ENCODE assay signal across 16 cellular contexts in genomic region chr19:6717036-6717435, GRCh38. TPM values are rescaled to one million over a fixed set of nuclear protein-coding genes. Genes with fewer than 3 reads are reported as not detected.
DNase-seq lines count a peak whose midpoint lies in the region; ATAC-seq, FAIRE-seq and TF ChIP-seq lines count a peak whose summit lies in the region.
"Had no signal": no experiment of that assay in that cellular context is flagged by ENCODE, and none has a peak within 500 bp of the region (broad histone marks: within the 10 kb centered on the region; RNA-seq: fewer than 3 reads in every experiment).

No MANE protein-coding gene starts in this region.

- intact Hi-C loops in K562 (cut with micrococcal nuclease): no loop called here

- ATAC-seq in K562: no peak
- ATAC-seq in naive B cell (ENCODE audit: low read depth in 2 of 2): no peak

- peak overlapping the region; percentile 41 for H3K27ac Mint-ChIP-seq in T-helper 1 cell treated with Interleukin-12 subunit alpha and Interleukin-12 subunit beta and Interleukin-4 antibody, amounts not matched to agents 30 μg/mL and 1 μg/mL, for 36 hours
- peak overlapping the region in 4 of 6 donors; percentile 0 to 93 (median 82) for H3K27ac Mint-ChIP-seq in naive B cell

- 0 out of 2 replicates have a peak overlapping the region, but pooled peaks have one; percentile 77 for H3K4me2 ChIP-seq in K562 (ENCODE audit: insufficient read depth, low read length)

- H3K4me3 ChIP-seq in H7 (ENCODE audit: insufficient read depth, low read depth, low read length) (no peak overlapping the region), K562 (no peak overlapping the region)
- H3K4me3 ChIP-seq: esophagus muscularis mucosa, ovary, SK-N-MC, suprapubic skin had no signal

- peaks cover 32 to 39% of the 10 kb centered on the region in 2 experiments for H3K4me1 ChIP-seq in K562 (replicated peaks in 1 of 2; ENCODE audit: control insufficient read depth in 2 of 2, insufficient read depth in 2 of 2, low read length in 2 of 2)

- no peak overlapping the region for H3K9ac ChIP-seq in K562 (ENCODE audit: insufficient read depth in 1 of 2, low read depth in 2 of 2, low read length in 2 of 2)

- H3K36me3 Mint-ChIP-seq in T-helper 1 cell treated with Interleukin-12 subunit alpha and Interleukin-12 subunit beta and Interleukin-4 antibody, amounts not matched to agents 30 μg/mL and 1 μg/mL, for 36 hours (ENCODE audit: low read depth): no peaks in the 10 kb centered on the region
- peaks cover 0 to 8% of the 10 kb centered on the region in 2 donors for H3K36me3 Mint-ChIP-seq in naive B cell

- no peak for TF ChIP-seq POLR2A in K562 (conservative IDR thresholded peaks at IDR 0.05)

- H3K27me3 ChIP-seq in H7 (ENCODE audit: control insufficient read depth, insufficient read depth, low read length) (no peaks in the 10 kb centered on the region), K562 (ENCODE audit: control insufficient read depth in 2 of 2, insufficient read depth in 2 of 2, low read length in 2 of 2) (peaks cover 0 to 7% of the 10 kb centered on the region in 2 experiments; a peak in 2 of 5 replicates)
- H3K27me3 ChIP-seq: ovary, suprapubic skin had no signal

- H3K9me3 Mint-ChIP-seq in T-helper 1 cell treated with Interleukin-12 subunit alpha and Interleukin-12 subunit beta and Interleukin-4 antibody, amounts not matched to agents 30 μg/mL and 1 μg/mL, for 36 hours: peaks cover 4% of the 10 kb centered on the region
- peaks cover 0 to 5% (median 2%) of the 10 kb centered on the region in 7 donors for H3K9me3 Mint-ChIP-seq in naive B cell

- no peaks in the 10 kb centered on the region for H3K79me2 ChIP-seq in K562 (ENCODE audit: control insufficient read depth, insufficient read depth, low read length)

- CTCF ChIA-PET in K562 (lab: Yijun Ruan, JAX; ENCODE audit: low intra/inter-chr PET ratio): interaction anchor here (1.0 to 1.8 kb wide), 2 partner anchors 85 to 146 kb away, joined by 3 to 6 read pairs; no protein-coding TSS in a partner anchor

- 16% methylated on average over 8 of the region's 10 CpGs for WGBS in K562 (ENCODE audit: insufficient coverage, low coverage, missing lambda C conversion rate)

- H3K36me3 ChIP-seq in H7 (replicated peaks; ENCODE audit: control insufficient read depth, insufficient read depth, low read length) (no peaks in the 10 kb centered on the region), K562 (ENCODE audit: control insufficient read depth, insufficient read depth, low read length) (no peaks in the 10 kb centered on the region)
- H3K36me3 ChIP-seq: ovary, suprapubic skin had no signal

- TF ChIP-seq EP300 in K562 (IDR thresholded peaks at IDR 0.05; ENCODE audit: low read length): no peak

- H3K9me1 ChIP-seq in K562 (ENCODE audit: control insufficient read depth, insufficient read depth, low read length): no peaks in the 10 kb centered on the region

- H3K4me1 Mint-ChIP-seq in T-helper 1 cell treated with Interleukin-12 subunit alpha and Interleukin-12 subunit beta and Interleukin-4 antibody, amounts not matched to agents 30 μg/mL and 1 μg/mL, for 36 hours (ENCODE audit: low read depth): peaks cover 26% of the 10 kb centered on the region
- peaks cover 3 to 35% (median 32%) of the 10 kb centered on the region in 3 donors for H3K4me1 Mint-ChIP-seq in naive B cell

- POLR2A ChIA-PET in K562 (lab: Yijun Ruan, JAX): no interaction called here

- no peak for FAIRE-seq in K562 (lab: Jason Lieb, UNC)

- no peak overlapping the region for H2AFZ ChIP-seq in K562 (ENCODE audit: low read depth, low read length)

- H3K9me3 ChIP-seq in K562 (replicated peaks; ENCODE audit: control insufficient read depth, insufficient read depth, low read depth, low read length): no peaks in the 10 kb centered on the region
- H3K9me3 ChIP-seq: esophagus muscularis mucosa, ovary, suprapubic skin had no signal

- H3K27me3 Mint-ChIP-seq in T-helper 1 cell treated with Interleukin-12 subunit alpha and Interleukin-12 subunit beta and Interleukin-4 antibody, amounts not matched to agents 30 μg/mL and 1 μg/mL, for 36 hours (ENCODE audit: low read depth): peaks cover 11% of the 10 kb centered on the region
- H3K27me3 Mint-ChIP-seq in naive B cell: peaks cover 0 to 19% (median 12%) of the 10 kb centered on the region in 3 donors

- DNase-seq in T-helper 1 cell (no peak), H7 (peak; percentile 51), K562 (ENCODE audit: extremely low read depth in 1 of 4, low spot score in 3 of 4) (peak in 2 of 4 experiments; percentile 28 to 44), naive B cell (no peak), NCI-H1105 (lab: John Stamatoyannopoulos, UW) (no peak), HUDEP-2 (lab: John Stamatoyannopoulos, UW; ENCODE audit: unreplicated experiment in 76 of 76) (no peak), NCI-H187 treated with DMSO at 0.1 percent for 48 hours (lab: John Stamatoyannopoulos, UW) (no peak)
- DNase-seq: activated CD4-positive, CD25-positive, alpha-beta regulatory T cell; activated T-cell treated with anti-CD3 and anti-CD28 coated beads, Interleukin-2, amount 50 U/mL, for 1 hour; cortex of kidney; NCI-H1048; ovary had no signal

- H3K27ac ChIP-seq in K562 (ENCODE audit: extremely low read depth, low read depth, low read length): no peak overlapping the region
- H3K27ac ChIP-seq: esophagus muscularis mucosa, ovary, SK-N-MC, suprapubic skin had no signal

- no peaks in the 10 kb centered on the region for H4K20me1 ChIP-seq in K562 (replicated peaks; ENCODE audit: control insufficient read depth, insufficient read depth, low read length)

- peak overlapping the region; percentile 0 for H3K4me3 Mint-ChIP-seq in T-helper 1 cell treated with Interleukin-12 subunit alpha and Interleukin-12 subunit beta and Interleukin-4 antibody, amounts not matched to agents 30 μg/mL and 1 μg/mL, for 36 hours
- H3K4me3 Mint-ChIP-seq in naive B cell: peak overlapping the region in 1 of 8 donors; percentile 38

- in situ Hi-C loops in K562 (cut with MboI): no loop called here

- peak in 1 of 2 experiments; percentile 37; a peak in 2 of 4 replicates for TF ChIP-seq RAD21 in K562 (CRISPR knock-in tag; conservative IDR thresholded peaks at IDR 0.05 in 1 of 2, IDR thresholded peaks at IDR 0.05 in 1 of 2)

- BruUV-seq in K562 (replicated peaks; lab: Mats Ljungman, UMichigan): no TSS peak

- peak; percentile 63 to 71 (median 66) for TF ChIP-seq CTCF in K562 (IDR thresholded peaks at IDR 0.05 in 2 of 3, conservative IDR thresholded peaks at IDR 0.05 in 1 of 3; ENCODE audit: insufficient read depth in 2 of 3, low read depth in 1 of 3, low read length in 3 of 3)

RNA-seq across cellular contexts. Expression of gene C3, which starts 3.4 kb away (rescaled TPM):
- 13.4 and 20.2 TPM in 2 replicates for total RNA-seq in H7 (2014; rRNA removed; shearing (Covaris generic))
- total RNA-seq in K562 (2011; cell fraction: chromatin; rRNA removed; ENCODE audit: low replicate concordance): 19.5 and 33.3 TPM in 2 replicates
- total RNA-seq in K562 (2011; cell fraction: nucleolus; rRNA removed): 14.5 and 17.5 TPM in 2 replicates
- 15.2 and 15.6 TPM in 2 replicates for total RNA-seq in K562 (2011; cell fraction: nucleoplasm; rRNA removed)
- total RNA-seq in K562 (2014; rRNA removed): 0.59 and 2.0 TPM in 2 replicates
- 1.1 and 1.5 TPM in 2 replicates for total RNA-seq in K562 (2014; rRNA removed; fragmentation: Illumina TruSeq; extraction: Trizol)
- total RNA-seq in K562 (2015; rRNA removed; fragmentation: Illumina TruSeq; extraction: Trizol): 2.1 and 2.2 TPM in 2 replicates
- total RNA-seq in K562 (2021): 8.0 and 10.6 TPM in 2 replicates
- polyA plus RNA-seq in K562 (2011; rRNA removed): 9.1 and 40.9 TPM in 2 replicates
- 9.2 and 36.7 TPM in 2 replicates for polyA plus RNA-seq in K562 (2011; cell fraction: cytosol; rRNA removed)
- 23.7 and 50.5 TPM in 2 replicates for polyA plus RNA-seq in K562 (2011; cell fraction: nucleus; rRNA removed)
- 7.4 and 20.1 TPM in 2 replicates for polyA plus RNA-seq in K562 (2012)
- polyA plus RNA-seq in K562 (2014; fragmentation: Illumina TruSeq; extraction: Trizol): 2.4 and 4.3 TPM in 2 replicates
- polyA plus RNA-seq in K562 (2014; fragmentation: Nextera tagmentation; extraction: Ambion mirVana): 1 to 10 TPM; 1.2 to 2.2 TPM
- polyA plus RNA-seq in K562 (2014; rRNA removed): 2.5 and 5.4 TPM in 2 replicates
- 6.5 and 24.5 TPM in 2 replicates for polyA minus RNA-seq in K562 (2011; rRNA and poly(A)+ RNA removed)
- polyA minus RNA-seq in K562 (2011; cell fraction: cytosol; rRNA and poly(A)+ RNA removed): 23.9 and 64.6 TPM in 2 replicates
- 16.2 and 39.1 TPM in 2 replicates for polyA minus RNA-seq in K562 (2011; cell fraction: nucleus; rRNA and poly(A)+ RNA removed)
- not detected for polyA plus RNA-seq in naive B cell (ENCODE audit: low read depth in 6 of 6)

RNA-seq across cellular contexts. Expression of gene GPR108, which starts 20.3 kb away (rescaled TPM):
- 60.7 and 61.7 TPM in 2 replicates for total RNA-seq in H7 (2014; rRNA removed; shearing (Covaris generic))
- 45.9 and 112 TPM in 2 replicates for total RNA-seq in K562 (2011; cell fraction: chromatin; rRNA removed; ENCODE audit: low replicate concordance)
- total RNA-seq in K562 (2011; cell fraction: nucleolus; rRNA removed): 96.6 and 107 TPM in 2 replicates
- total RNA-seq in K562 (2011; cell fraction: nucleoplasm; rRNA removed): 72.1 and 74.9 TPM in 2 replicates
- 23.8 and 33.5 TPM in 2 replicates for total RNA-seq in K562 (2014; rRNA removed)
- total RNA-seq in K562 (2014; rRNA removed; fragmentation: Illumina TruSeq; extraction: Trizol): 12.3 and 16.4 TPM in 2 replicates
- 21.9 and 24.4 TPM in 2 replicates for total RNA-seq in K562 (2015; rRNA removed; fragmentation: Illumina TruSeq; extraction: Trizol)
- total RNA-seq in K562 (2021): 31.1 and 33.1 TPM in 2 replicates
- polyA plus RNA-seq in K562 (2011; rRNA removed): 29.8 and 46.5 TPM in 2 replicates
- 43.8 and 51.1 TPM in 2 replicates for polyA plus RNA-seq in K562 (2011; cell fraction: cytosol; rRNA removed)
- polyA plus RNA-seq in K562 (2011; cell fraction: nucleus; rRNA removed): 180 and 195 TPM in 2 replicates
- 29.9 and 65.7 TPM in 2 replicates for polyA plus RNA-seq in K562 (2012)
- polyA plus RNA-seq in K562 (2014; fragmentation: Illumina TruSeq; extraction: Trizol): 32.3 and 33.2 TPM in 2 replicates
- polyA plus RNA-seq in K562 (2014; fragmentation: Nextera tagmentation; extraction: Ambion mirVana): 1 to 10 TPM; 2.4 to 6.1 TPM
- polyA plus RNA-seq in K562 (2014; rRNA removed): 32.9 and 36.4 TPM in 2 replicates
- 22.3 and 35.9 TPM in 2 replicates for polyA minus RNA-seq in K562 (2011; rRNA and poly(A)+ RNA removed)
- polyA minus RNA-seq in K562 (2011; cell fraction: cytosol; rRNA and poly(A)+ RNA removed): 21.0 and 22.6 TPM in 2 replicates
- polyA minus RNA-seq in K562 (2011; cell fraction: nucleus; rRNA and poly(A)+ RNA removed): 18.7 and 34.9 TPM in 2 replicates
- polyA plus RNA-seq in naive B cell (ENCODE audit: low read depth in 6 of 6): 100 to 1,000 TPM in 1 of 6 donors, 10 to 100 TPM in 5; 55.2 to 122 (median 79.5) TPM

RNA-seq across cellular contexts. Expression of gene TRIP10, which starts 22.4 kb away (rescaled TPM):
- 84.5 and 92.2 TPM in 2 replicates for total RNA-seq in H7 (2014; rRNA removed; shearing (Covaris generic))
- 67.3 and 119 TPM in 2 replicates for total RNA-seq in K562 (2011; cell fraction: chromatin; rRNA removed; ENCODE audit: low replicate concordance)
- total RNA-seq in K562 (2011; cell fraction: nucleolus; rRNA removed): 65.3 and 66.5 TPM in 2 replicates
- 53.5 and 66.7 TPM in 2 replicates for total RNA-seq in K562 (2011; cell fraction: nucleoplasm; rRNA removed)
- total RNA-seq in K562 (2014; rRNA removed) (57.4 and 61.8 TPM in 2 replicates), K562 (2014; rRNA removed; fragmentation: Illumina TruSeq; extraction: Trizol) (23.6 and 29.4 TPM in 2 replicates), K562 (2015; rRNA removed; fragmentation: Illumina TruSeq; extraction: Trizol) (34.6 and 36.1 TPM in 2 replicates), K562 (2021) (59.1 and 63.2 TPM in 2 replicates)
- polyA plus RNA-seq in K562 (2011; rRNA removed) (29.1 and 39.3 TPM in 2 replicates), K562 (2014; fragmentation: Illumina TruSeq; extraction: Trizol) (56.2 and 56.7 TPM in 2 replicates), K562 (2014; fragmentation: Nextera tagmentation; extraction: Ambion mirVana) (1 to 10 TPM; 1.2 to 2.7 TPM), K562 (2014; rRNA removed) (66.6 and 66.8 TPM in 2 replicates), naive B cell (ENCODE audit: low read depth in 6 of 6) (1 to 10 TPM in 5 of 6 donors, not detected in 1; 2.7 to 5.1 (median 3.2) TPM)
- 22.8 and 30.6 TPM in 2 replicates for polyA plus RNA-seq in K562 (2011; cell fraction: cytosol; rRNA removed)
- polyA plus RNA-seq in K562 (2011; cell fraction: nucleus; rRNA removed): 113 and 133 TPM in 2 replicates
- polyA plus RNA-seq in K562 (2012): 47.5 and 50.8 TPM in 2 replicates
- 17.1 and 20.3 TPM in 2 replicates for polyA minus RNA-seq in K562 (2011; rRNA and poly(A)+ RNA removed)
- 18.3 and 21.0 TPM in 2 replicates for polyA minus RNA-seq in K562 (2011; cell fraction: cytosol; rRNA and poly(A)+ RNA removed)
- polyA minus RNA-seq in K562 (2011; cell fraction: nucleus; rRNA and poly(A)+ RNA removed): 21.3 and 30.1 TPM in 2 replicates

RNA-seq across cellular contexts. Expression of gene TNFSF14, which starts 47.1 kb away (rescaled TPM):
- 0.14 TPM in 1 of 2 replicates, not detected in the other for total RNA-seq in H7 (2014; rRNA removed; shearing (Covaris generic))
- total RNA-seq in K562 (2011; cell fraction: chromatin; rRNA removed; ENCODE audit: low replicate concordance): 0.26 and 0.42 TPM in 2 replicates
- total RNA-seq in K562 (2011; cell fraction: nucleolus; rRNA removed): 0.39 and 0.50 TPM in 2 replicates
- 0.15 and 0.76 TPM in 2 replicates for total RNA-seq in K562 (2011; cell fraction: nucleoplasm; rRNA removed)
- total RNA-seq in K562 (2014; rRNA removed): 0.08 TPM in 1 of 2 replicates, not detected in the other
- total RNA-seq in K562 (2014; rRNA removed; fragmentation: Illumina TruSeq; extraction: Trizol): 0.04 and 0.06 TPM in 2 replicates
- total RNA-seq in K562 (2015; rRNA removed; fragmentation: Illumina TruSeq; extraction: Trizol): 0.04 and 0.07 TPM in 2 replicates
- total RNA-seq in K562 (2021): 0.20 and 0.42 TPM in 2 replicates
- polyA plus RNA-seq in K562 (2011; rRNA removed): 0.32 and 0.38 TPM in 2 replicates
- polyA plus RNA-seq in K562 (2011; cell fraction: cytosol; rRNA removed): 0.55 and 0.59 TPM in 2 replicates
- polyA plus RNA-seq in K562 (2011; cell fraction: nucleus; rRNA removed): 0.27 and 0.34 TPM in 2 replicates
- 0.20 and 0.26 TPM in 2 replicates for polyA plus RNA-seq in K562 (2012)
- polyA plus RNA-seq in K562 (2014; fragmentation: Illumina TruSeq; extraction: Trizol): 0.12 and 0.15 TPM in 2 replicates
- polyA plus RNA-seq in K562 (2014; fragmentation: Nextera tagmentation; extraction: Ambion mirVana): under 1 TPM; 0.01 to 0.04 TPM
- not detected in 2 replicates for polyA plus RNA-seq in K562 (2014; rRNA removed)
- 0.74 and 0.87 TPM in 2 replicates for polyA minus RNA-seq in K562 (2011; rRNA and poly(A)+ RNA removed)
- 0.29 TPM in 1 of 2 replicates, not detected in the other for polyA minus RNA-seq in K562 (2011; cell fraction: cytosol; rRNA and poly(A)+ RNA removed)
- 0.11 and 0.13 TPM in 2 replicates for polyA minus RNA-seq in K562 (2011; cell fraction: nucleus; rRNA and poly(A)+ RNA removed)
- under 1 TPM in 1 of 6 donors, not detected in 5; 0.29 TPM for polyA plus RNA-seq in naive B cell (ENCODE audit: low read depth in 6 of 6)
- total RNA-seq: suprapubic skin had no signal

RNA-seq across cellular contexts. Expression of gene SH2D3A, which starts 50.2 kb away (rescaled TPM):
- total RNA-seq in H7 (2014; rRNA removed; shearing (Covaris generic)): 11.7 and 12.8 TPM in 2 replicates
- 17.3 and 38.7 TPM in 2 replicates for total RNA-seq in K562 (2011; cell fraction: chromatin; rRNA removed; ENCODE audit: low replicate concordance)
- 28.7 and 29.6 TPM in 2 replicates for total RNA-seq in K562 (2011; cell fraction: nucleolus; rRNA removed)
- 21.3 and 22.0 TPM in 2 replicates for total RNA-seq in K562 (2011; cell fraction: nucleoplasm; rRNA removed)
- total RNA-seq in K562 (2014; rRNA removed): 20.0 and 25.9 TPM in 2 replicates
- 3.0 and 4.8 TPM in 2 replicates for total RNA-seq in K562 (2014; rRNA removed; fragmentation: Illumina TruSeq; extraction: Trizol)
- 8.6 and 8.9 TPM in 2 replicates for total RNA-seq in K562 (2015; rRNA removed; fragmentation: Illumina TruSeq; extraction: Trizol)
- total RNA-seq in K562 (2021): 19.4 and 26.3 TPM in 2 replicates
- polyA plus RNA-seq in K562 (2011; rRNA removed): 8.7 and 13.4 TPM in 2 replicates
- polyA plus RNA-seq in K562 (2011; cell fraction: cytosol; rRNA removed): 12.2 and 22.2 TPM in 2 replicates
- 20.1 and 35.1 TPM in 2 replicates for polyA plus RNA-seq in K562 (2011; cell fraction: nucleus; rRNA removed)
- 10.3 and 10.8 TPM in 2 replicates for polyA plus RNA-seq in K562 (2012)
- polyA plus RNA-seq in K562 (2014; fragmentation: Illumina TruSeq; extraction: Trizol): 9.6 and 17.7 TPM in 2 replicates
- polyA plus RNA-seq in K562 (2014; fragmentation: Nextera tagmentation; extraction: Ambion mirVana): under 1 TPM; 0.75 to 0.83 TPM
- 19.8 and 24.8 TPM in 2 replicates for polyA plus RNA-seq in K562 (2014; rRNA removed)
- polyA minus RNA-seq in K562 (2011; rRNA and poly(A)+ RNA removed): 3.0 and 4.7 TPM in 2 replicates
- polyA minus RNA-seq in K562 (2011; cell fraction: cytosol; rRNA and poly(A)+ RNA removed): 8.7 and 11.1 TPM in 2 replicates
- 17.0 and 18.8 TPM in 2 replicates for polyA minus RNA-seq in K562 (2011; cell fraction: nucleus; rRNA and poly(A)+ RNA removed)
- 10 to 100 TPM in 5 of 6 donors, 1 to 10 TPM in 1; 7.5 to 39.5 (median 22.3) TPM for polyA plus RNA-seq in naive B cell (ENCODE audit: low read depth in 6 of 6)
